Comparison of ENCODE assay signal across 15 cellular contexts in genomic region chr4:122764071-122764807, GRCh38. TPM values are rescaled to one million over a fixed set of nuclear protein-coding genes. Genes with fewer than 3 reads are reported as not detected.
A peak's percentile ranks its signal among the peaks of the same experiment; 100 is the strongest.
DNase-seq lines count a peak whose midpoint lies in the region; ATAC-seq, FAIRE-seq and TF ChIP-seq lines count a peak whose summit lies in the region.
"Had no signal": no experiment of that assay in that cellular context is flagged by ENCODE, and none has a peak within 500 bp of the region (broad histone marks: within the 10 kb centered on the region; RNA-seq: fewer than 3 reads in every experiment).

No MANE protein-coding gene starts in this region.

- H3K9ac ChIP-seq in IMR-90 (ENCODE audit: low read depth, low read length) (peak overlapping the region; percentile 77; the same call in 1 of the 2 replicates), GM12878 (ENCODE audit: control insufficient read depth, insufficient read depth, low read length) (no peak overlapping the region)

- no peak overlapping the region for H2AK9ac ChIP-seq in IMR-90 (replicated peaks; ENCODE audit: low read depth, low read length, poor library complexity)

- dilution Hi-C loops in IMR-90 (cut with HindIII; ENCODE audit: low sequenced_read_pairs, unreplicated experiment) = loop anchor here (25.0 kb wide), 1 partner anchor 148 kb away; the partner anchor contains the start of gene NUDT6

- H3K4me3 ChIP-seq in IMR-90 (ENCODE audit: insufficient read depth, low read depth, low read length) (no peak overlapping the region), GM12878 (no peak overlapping the region)
- H3K4me3 ChIP-seq: esophagus muscularis mucosa, SK-N-MC had no signal

- BruUV-seq in IMR-90 (replicated peaks; lab: Mats Ljungman, UMichigan) (TSS peak; percentile 94), GM12878 (replicated peaks; lab: Mats Ljungman, UMichigan) (no TSS peak)

- H3K4ac ChIP-seq in IMR-90 (ENCODE audit: low read depth, low read length) = peak overlapping the region; percentile 86

- H3K27ac ChIP-seq in IMR-90 (ENCODE audit: insufficient read depth, low read length) = peak overlapping the region; percentile 89
- H3K27ac ChIP-seq in GM12878 (ENCODE audit: control insufficient read depth, insufficient read depth) = no peak overlapping the region
- H3K27ac ChIP-seq: esophagus muscularis mucosa, neutrophil, SK-N-MC had no signal

- no peaks in the 10 kb centered on the region for H3K27me3 Mint-ChIP-seq in mesothelial cell of epicardium (ENCODE audit: low read depth)

- H2BK120ac ChIP-seq in IMR-90 (ENCODE audit: low read depth, low read length) = peak overlapping the region; percentile 92

- H3K4me1 Mint-ChIP-seq in mesothelial cell of epicardium = peaks cover 10% of the 10 kb centered on the region

- POLR2A ChIA-PET in IMR-90 (lab: Charles Lee; ENCODE audit: unreplicated experiment) = no interaction called here
- POLR2A ChIA-PET in GM12878 (lab: Charles Lee) = no interaction called here

- peaks cover 0 to 3% of the 10 kb centered on the region in 2 experiments; a peak in 1 of 4 replicates for H3K79me1 ChIP-seq in IMR-90 (ENCODE audit: low read depth in 1 of 2, low read length in 2 of 2)

- H3K9me3 Mint-ChIP-seq in mesothelial cell of epicardium = no peaks in the 10 kb centered on the region

- in situ Hi-C loops in IMR-90 (cut with MboI; ENCODE audit: low sequenced_read_pairs) = no loop called here
- in situ Hi-C loops in GM12878 (cut with MboI) = no loop called here

- H2BK5ac ChIP-seq in IMR-90 (ENCODE audit: low read depth, low read length, poor library complexity, severe bottlenecking) = peak overlapping the region; percentile 98

- TF ChIP-seq RAD21 in IMR-90 (IDR thresholded peaks at IDR 0.05; ENCODE audit: low read length) = no peak
- TF ChIP-seq RAD21 in GM12878 (IDR thresholded peaks at IDR 0.05; ENCODE audit: insufficient read depth, low read depth, low read length) = no peak

- H3K36me3 ChIP-seq in IMR-90 (ENCODE audit: control insufficient read depth, insufficient read depth, low read length) = no peaks in the 10 kb centered on the region
- no peaks in the 10 kb centered on the region for H3K36me3 ChIP-seq in GM12878 (ENCODE audit: control insufficient read depth in 2 of 2, insufficient read depth in 2 of 2, low read length in 1 of 2)
- H3K36me3 ChIP-seq: esophagus muscularis mucosa, neutrophil had no signal

- peak overlapping the region; percentile 65 to 86 for H4K8ac ChIP-seq in IMR-90 (ENCODE audit: low read depth in 2 of 2, low read length in 2 of 2)

- no peaks in the 10 kb centered on the region for H3K36me3 Mint-ChIP-seq in mesothelial cell of epicardium

- RAD21 ChIA-PET in GM12878 (lab: Charles Lee; ENCODE audit: unreplicated experiment) = no interaction called here

- peak overlapping the region; percentile 93 for H3K56ac ChIP-seq in IMR-90 (ENCODE audit: extremely low read depth, insufficient read depth, low read length)

- peak overlapping the region; percentile 79; the same call in 1 of the 2 replicates for H3K23ac ChIP-seq in IMR-90 (ENCODE audit: low read depth, low read length)

- no peak overlapping the region for H3K4me3 Mint-ChIP-seq in mesothelial cell of epicardium
- H3K4me3 Mint-ChIP-seq: activated CD8-positive, alpha-beta T cell treated with anti-CD3 and anti-CD28 coated beads, Interleukin-2, amount 10 ng/mL, durations not matched to agents 7 days and 5 days had no signal

- H3K4me1 ChIP-seq in IMR-90 (ENCODE audit: control insufficient read depth, insufficient read depth, low read length) = peaks cover 4% of the 10 kb centered on the region; the same call in 1 of the 2 replicates
- peaks cover 18% of the 10 kb centered on the region for H3K4me1 ChIP-seq in GM12878 (ENCODE audit: control insufficient read depth, insufficient read depth, low read length)

- H3K79me2 ChIP-seq in GM12878 (ENCODE audit: control insufficient read depth, insufficient read depth, low read length) = no peaks in the 10 kb centered on the region

- H2AK5ac ChIP-seq in IMR-90 (ENCODE audit: low read depth, low read length) = peak overlapping the region; percentile 97

- H3K27ac Mint-ChIP-seq in mesothelial cell of epicardium = peak overlapping the region; percentile 22
- H3K27ac Mint-ChIP-seq: activated CD8-positive, alpha-beta T cell treated with anti-CD3 and anti-CD28 coated beads, Interleukin-2, amount 10 ng/mL, durations not matched to agents 7 days and 5 days had no signal

- ATAC-seq in IMR-90 (ENCODE audit: low read depth) (peak; percentile 53), GM12878 (no peak), HG03439 (IDR thresholded peaks at IDR 0.05; ENCODE audit: unreplicated experiment) (no peak)
- ATAC-seq: activated CD8-positive, alpha-beta T cell treated with anti-CD3 and anti-CD28 coated beads, Interleukin-2, amount 10 ng/mL, durations not matched to agents 7 days and 5 days had no signal

- peak overlapping the region; percentile 80; the same call in 1 of the 2 replicates for H3K14ac ChIP-seq in IMR-90 (replicated peaks; ENCODE audit: low read depth, low read length)

- H2AFZ ChIP-seq in IMR-90 (replicated peaks; ENCODE audit: low read length, poor library complexity) (no peak overlapping the region), GM12878 (ENCODE audit: control insufficient read depth, low read depth, low read length) (no peak overlapping the region)

- DNase-seq in GM03348 (ENCODE audit: low spot score) (peak; percentile 44), IMR-90 (peak; percentile 75), GM12878 (ENCODE audit: low read depth, low spot score) (no peak), mesothelial cell of epicardium (ENCODE audit: low spot score in 2 of 2, unreplicated experiment in 2 of 2) (no peak), SHP77 treated with DMSO at 0.1 percent for 48 hours (lab: John Stamatoyannopoulos, UW) (no peak)
- DNase-seq in stimulated activated CD4-positive, alpha-beta T cell treated with anti-CD3 and anti-CD28 coated beads, Interleukin-12 subunit alpha, Interleukin-12 subunit beta, amount 100 ng/mL, for 4 hours = no peak
- DNase-seq: activated CD8-positive, alpha-beta T cell treated with anti-CD3 and anti-CD28 coated beads, Interleukin-2, amount 10 ng/mL, durations not matched to agents 7 days and 5 days; DMS79; NCI-H1417 treated with DMSO at 0.1 percent for 48 hours; NCI-H526 treated with DMSO at 0.1 percent for 48 hours; stimulated activated CD4-positive, alpha-beta T cell treated with anti-CD3 and anti-CD28 coated beads, Interleukin-15, amount 100 ng/mL, for 24 hours had no signal

- H3K27me3 ChIP-seq in IMR-90 (ENCODE audit: control insufficient read depth, insufficient read depth, low read length) (no peaks in the 10 kb centered on the region), GM12878 (replicated peaks in 1 of 2; ENCODE audit: control insufficient read depth in 2 of 2, insufficient read depth in 2 of 2, low read length in 1 of 2) (no peaks in the 10 kb centered on the region)
- H3K27me3 ChIP-seq: esophagus muscularis mucosa, neutrophil had no signal

- CTCF ChIA-PET in IMR-90 (lab: Yijun Ruan, JAX) = interaction anchor here (0.6 to 1.0 kb wide), 2 partner anchors 150 to 151 kb away, joined by 3 to 4 read pairs; no protein-coding TSS in a partner anchor
- CTCF ChIA-PET in GM12878 (lab: Yijun Ruan, JAX) = interaction anchor here (0.8 to 5.3 kb wide), 2 partner anchors 31 to 150 kb away, joined by 3 to 15 read pairs; partner anchors contain the start of gene BBS12

- H3K9me3 ChIP-seq in IMR-90 (ENCODE audit: control insufficient read depth, insufficient read depth, low read length) (no peaks in the 10 kb centered on the region), GM12878 (replicated peaks; ENCODE audit: control insufficient read depth, insufficient read depth, low read length) (no peaks in the 10 kb centered on the region)
- H3K9me3 ChIP-seq: esophagus muscularis mucosa, neutrophil had no signal

- H3K4me2 ChIP-seq in IMR-90 (ENCODE audit: low read depth, low read length) (peak overlapping the region; percentile 87; the same call in 1 of the 2 replicates), GM12878 (ENCODE audit: control insufficient read depth, insufficient read depth) (peak overlapping the region; percentile 30; the same call in 1 of the 2 replicates)

- peaks cover 3% of the 10 kb centered on the region; the same call in 1 of the 2 replicates for H3K9me1 ChIP-seq in IMR-90 (ENCODE audit: insufficient read depth, low read length)

- TF ChIP-seq CTCF in IMR-90 (conservative IDR thresholded peaks at IDR 0.05; ENCODE audit: low read depth, low read length) (no peak), GM12878 (IDR thresholded peaks at IDR 0.05 in 2 of 3, conservative IDR thresholded peaks at IDR 0.05 in 1 of 3; ENCODE audit: control insufficient read depth in 2 of 3, extremely low read depth in 1 of 3, insufficient read depth in 1 of 3, low read depth in 3 of 3, low read length in 3 of 3) (no peak), mesothelial cell of epicardium (IDR thresholded peaks at IDR 0.05; ENCODE audit: unreplicated experiment) (no peak)

- intact Hi-C loops in IMR-90 (cut with micrococcal nuclease) = loop anchor here (2.0 kb wide), 2 partner anchors 15 to 65 kb away; no protein-coding TSS in a partner anchor
- intact Hi-C loops in GM12878 (cut with micrococcal nuclease; ENCODE audit: unreplicated experiment) = loop anchor here (5.0 kb wide), 1 partner anchor 63 kb away; the partner anchor contains the start of gene FGF2

- H4K91ac ChIP-seq in IMR-90 (ENCODE audit: insufficient read depth, low read depth, low read length) = peak overlapping the region; percentile 83

- H4K20me1 ChIP-seq in IMR-90 (ENCODE audit: insufficient read depth, low read length) (no peaks in the 10 kb centered on the region), GM12878 (ENCODE audit: control insufficient read depth, insufficient read depth) (no peaks in the 10 kb centered on the region)

- FAIRE-seq in GM12878 (lab: Jason Lieb, UNC) = no peak

- peak overlapping the region; percentile 56; the same call in 1 of the 3 replicates for H2BK15ac ChIP-seq in IMR-90 (ENCODE audit: low read depth, low read length)

- H3K18ac ChIP-seq in IMR-90 (ENCODE audit: low read depth, low read length) = peak overlapping the region; percentile 87; the same call in 1 of the 2 replicates

- no peak for TF ChIP-seq POLR2A in IMR-90 (IDR thresholded peaks at IDR 0.05; ENCODE audit: low read depth, low read length)
- no peak for TF ChIP-seq POLR2A in GM12878 (IDR thresholded peaks at IDR 0.05; ENCODE audit: low read depth, low read length)

- peak overlapping the region; percentile 83 for H2BK20ac ChIP-seq in IMR-90 (ENCODE audit: low read depth, low read length)

- no CpG with 5 or more reads among the region's 5 CpGs for WGBS in IMR-90 (ENCODE audit: extremely low coverage in 2 of 2, insufficient read length in 1 of 2), 2 experiments
- WGBS in GM12878 (ENCODE audit: insufficient coverage, insufficient replicate concordance, low lambda C conversion rate, missing lambda C conversion rate) = 81% methylated on average over 5 of the region's 5 CpGs

- peak overlapping the region; percentile 70; the same call in 1 of the 2 replicates for H4K5ac ChIP-seq in IMR-90 (ENCODE audit: low read depth, low read length)

- SMC1A ChIA-PET in GM12878 (lab: Charles Lee; ENCODE audit: uncharacterized antibody, unreplicated experiment) = interaction anchor here (0.8 to 1.1 kb wide), 3 partner anchors 8 to 156 kb away, joined by 4 to 6 read pairs (median 5); no protein-coding TSS in a partner anchor

- no peak for TF ChIP-seq EP300 in GM12878 (IDR thresholded peaks at IDR 0.05; ENCODE audit: borderline replicate concordance in 1 of 2, control insufficient read depth in 1 of 2, low read depth in 2 of 2, low read length in 2 of 2)

RNA-seq across cellular contexts. Expression of gene BBS12, which starts 31.7 kb away (rescaled TPM):
- total RNA-seq in IMR-90 (2012; rRNA removed) = 5.0 and 5.9 TPM in 2 replicates
- polyA plus RNA-seq in IMR-90 (2012; rRNA removed) = 0.87 and 1.1 TPM in 2 replicates
- polyA plus RNA-seq in IMR-90 (2012; cell fraction: cytosol; rRNA removed) = 0.27 and 0.43 TPM in 2 replicates
- 0.04 and 0.46 TPM in 2 replicates for polyA plus RNA-seq in IMR-90 (2012; cell fraction: nucleus; rRNA removed; ENCODE audit: low replicate concordance)
- total RNA-seq in GM12878 (2013; cell fraction: nucleolus; rRNA removed) = 1.2 and 1.9 TPM in 2 replicates
- 0.40 and 0.54 TPM in 2 replicates for total RNA-seq in GM12878 (2014; rRNA removed)
- 0.37 and 0.58 TPM in 2 replicates for total RNA-seq in GM12878 (2014; rRNA removed; fragmentation: Illumina TruSeq; extraction: Trizol)
- 0.38 and 0.58 TPM in 2 replicates for total RNA-seq in GM12878 (2021)
- polyA plus RNA-seq in GM12878 (2011; ENCODE audit: low read depth) = 0.18 TPM
- polyA plus RNA-seq in GM12878 (2011; rRNA removed) = 0.17 and 0.24 TPM in 2 replicates
- polyA plus RNA-seq in GM12878 (2011; cell fraction: cytosol; rRNA removed) = 0.12 and 0.27 TPM in 2 replicates
- polyA plus RNA-seq in GM12878 (2011; cell fraction: nucleus; rRNA removed) = 0.20 and 0.28 TPM in 2 replicates
- 0.27 and 0.58 TPM in 2 replicates for polyA plus RNA-seq in GM12878 (2012)
- 0.38 and 0.51 TPM in 2 replicates for polyA plus RNA-seq in GM12878 (2014; fragmentation: Illumina TruSeq; extraction: Trizol)
- polyA plus RNA-seq in GM12878 (2014; fragmentation: Nextera tagmentation; extraction: Ambion mirVana) = under 1 TPM; 0.40 to 0.44 TPM
- polyA plus RNA-seq in GM12878 (2014; rRNA removed) = 0.15 and 0.32 TPM in 2 replicates
- under 1 TPM; 0.53 to 0.63 TPM for polyA plus RNA-seq in GM12878 (2016; fragmentation: Nextera tagmentation; extraction: Ambion mirVana)
- 0.59 and 0.88 TPM in 2 replicates for polyA minus RNA-seq in GM12878 (2011; rRNA and poly(A)+ RNA removed)
- polyA minus RNA-seq in GM12878 (2011; cell fraction: cytosol; rRNA and poly(A)+ RNA removed) = 0.31 TPM in 1 of 2 replicates, not detected in the other
- polyA minus RNA-seq in GM12878 (2011; cell fraction: nucleus; rRNA and poly(A)+ RNA removed) = 0.36 and 0.96 TPM in 2 replicates
- total RNA-seq in mesothelial cell of epicardium = 2.3 to 3.2 TPM (median 2.9 TPM) in 3 replicates

Comparison
In these comparisons a context has a peak if more than half of its experiments do, and no peak if none do; other contexts are left out.
1. DNase-seq: peak in GM03348 (single experiment) and IMR-90 (single experiment); none in GM12878 (single experiment), mesothelial cell of epicardium (0 of 2), stimulated activated CD4-positive, alpha-beta T cell treated with anti-CD3 and anti-CD28 coated beads, Interleukin-12 subunit alpha, Interleukin-12 subunit beta, amount 100 ng/mL, for 4 hours (single experiment) and SHP77 treated with DMSO at 0.1 percent for 48 hours (single experiment).